8 cellular contexts compared by ENCODE assay signal in genomic region chr17:76384987-76385891, GRCh38. TPM values are rescaled to one million over a fixed set of nuclear protein-coding genes. Genes with fewer than 3 reads are reported as not detected.
A peak's percentile ranks its signal among the peaks of the same experiment; 100 is the strongest.
DNase-seq lines count a peak whose midpoint lies in the region; ATAC-seq and TF ChIP-seq lines count a peak whose summit lies in the region.

No MANE protein-coding gene starts in this region.

- H3K27me3 ChIP-seq in CD8-positive, alpha-beta T cell (ENCODE audit: insufficient read depth, low read length) = no peaks in the 10 kb centered on the region
- no peaks in the 10 kb centered on the region for H3K27me3 ChIP-seq in naive thymus-derived CD4-positive, alpha-beta T cell (ENCODE audit: control insufficient read depth in 2 of 2, insufficient read depth in 2 of 2, low read length in 2 of 2)
- H3K27me3 ChIP-seq in upper lobe of right lung = no peaks in the 10 kb centered on the region

- peaks cover 13% of the 10 kb centered on the region for H3K4me1 Mint-ChIP-seq in CD8-positive, alpha-beta T cell (ENCODE audit: low read depth)
- H3K4me1 Mint-ChIP-seq in activated CD8-positive, alpha-beta memory T cell treated with anti-CD3 and anti-CD28 coated beads, Interleukin-2, amount 10 ng/mL, durations not matched to agents 7 days and 5 days = peaks cover 17% of the 10 kb centered on the region
- peaks cover 4 to 17% (median 11%) of the 10 kb centered on the region in 7 donors for H3K4me1 Mint-ChIP-seq in naive thymus-derived CD4-positive, alpha-beta T cell

- POLR2A ChIA-PET in CD8-positive, alpha-beta T cell (lab: Charles Lee) = interaction anchor here (0.8 to 6.7 kb wide), 7 partner anchors 7 to 279 kb away, joined by 3 to 51 read pairs (median 5); partner anchors contain the start of gene PRPSAP1
- POLR2A ChIA-PET in naive thymus-derived CD4-positive, alpha-beta T cell (lab: Charles Lee) = interaction anchor here (0.7 to 2.3 kb wide), 12 partner anchors 32 to 632 kb away, joined by 3 to 8 read pairs (median 3); partner anchors contain the start of genes EXOC7, PRPSAP1 and UBE2O

- DNase-seq in CD8-positive, alpha-beta T cell = peak in 5 of 7 experiments; percentile 10 to 51 (median 31)
- peak; percentile 50 for DNase-seq in activated CD8-positive, alpha-beta memory T cell treated with anti-CD3 and anti-CD28 coated beads, Interleukin-2, amount 10 ng/mL, durations not matched to agents 7 days and 5 days
- DNase-seq in erythroblast (lab: John Stamatoyannopoulos, UW) (peak; percentile 89 to 90), upper lobe of right lung (peak; percentile 74), NCI-H524 (lab: John Stamatoyannopoulos, UW) (no peak), NCI-H446 (lab: John Stamatoyannopoulos, UW) (no peak)
- DNase-seq in naive thymus-derived CD4-positive, alpha-beta T cell = peak in 6 of 9 donors; percentile 9 to 68 (median 28)

- CTCF ChIA-PET in CD8-positive, alpha-beta T cell (lab: Charles Lee) = interaction anchor here (0.8 to 8.0 kb wide), 22 partner anchors 9 to 1036 kb away, joined by 3 to 79 read pairs (median 5); partner anchors contain the start of genes PRPSAP1, QRICH2 and WBP2
- CTCF ChIA-PET in activated CD8-positive, alpha-beta memory T cell treated with anti-CD3 and anti-CD28 coated beads, Interleukin-2, amount 10 ng/mL, durations not matched to agents 7 days and 5 days (lab: Charles Lee) = interaction anchor here (0.7 to 11.1 kb wide), 38 partner anchors 9 to 384 kb away, joined by 3 to 158 read pairs (median 4); partner anchors contain the start of genes EXOC7, PRPSAP1, QRICH2 and RHBDF2
- CTCF ChIA-PET in naive thymus-derived CD4-positive, alpha-beta T cell (lab: Charles Lee) = interaction anchor here (0.6 to 3.1 kb wide), 11 partner anchors 12 to 714 kb away, joined by 3 to 18 read pairs (median 4); partner anchors contain the start of gene QRICH2

- H3K9me3 ChIP-seq in CD8-positive, alpha-beta T cell (ENCODE audit: low read length) = no peaks in the 10 kb centered on the region
- no peaks in the 10 kb centered on the region for H3K9me3 ChIP-seq in KOPT-K1 (ENCODE audit: insufficient read depth, low read length, poor library complexity, severe bottlenecking)
- H3K9me3 ChIP-seq in naive thymus-derived CD4-positive, alpha-beta T cell (ENCODE audit: control insufficient read depth in 2 of 3, low read length in 3 of 3) = no peaks in the 10 kb centered on the region
- no peaks in the 10 kb centered on the region for H3K9me3 ChIP-seq in upper lobe of right lung

- peaks cover 2% of the 10 kb centered on the region for H3K27me3 Mint-ChIP-seq in CD8-positive, alpha-beta T cell (ENCODE audit: low read depth)
- H3K27me3 Mint-ChIP-seq in activated CD8-positive, alpha-beta memory T cell treated with anti-CD3 and anti-CD28 coated beads, Interleukin-2, amount 10 ng/mL, durations not matched to agents 7 days and 5 days = no peaks in the 10 kb centered on the region
- no peaks in the 10 kb centered on the region for H3K27me3 Mint-ChIP-seq in naive thymus-derived CD4-positive, alpha-beta T cell

- no peak overlapping the region for H3K27ac Mint-ChIP-seq in CD8-positive, alpha-beta T cell
- H3K27ac Mint-ChIP-seq in activated CD8-positive, alpha-beta memory T cell treated with anti-CD3 and anti-CD28 coated beads, Interleukin-2, amount 10 ng/mL, durations not matched to agents 7 days and 5 days = no peak overlapping the region
- no peak overlapping the region for H3K27ac Mint-ChIP-seq in naive thymus-derived CD4-positive, alpha-beta T cell

- H3K36me3 ChIP-seq in CD8-positive, alpha-beta T cell (ENCODE audit: insufficient read depth, low read length) = no peaks in the 10 kb centered on the region
- H3K36me3 ChIP-seq in KOPT-K1 (ENCODE audit: insufficient read depth, low read length) = peaks cover 15% of the 10 kb centered on the region
- H3K36me3 ChIP-seq in naive thymus-derived CD4-positive, alpha-beta T cell (ENCODE audit: control insufficient read depth in 2 of 3, insufficient read depth in 3 of 3, low read length in 3 of 3) = peaks cover 0 to 6% (median 0%) of the 10 kb centered on the region in 3 experiments
- no peaks in the 10 kb centered on the region for H3K36me3 ChIP-seq in upper lobe of right lung

- peak; percentile 13 for ATAC-seq in CD8-positive, alpha-beta T cell
- no peak for ATAC-seq in activated CD8-positive, alpha-beta memory T cell treated with anti-CD3 and anti-CD28 coated beads, Interleukin-2, amount 10 ng/mL, durations not matched to agents 7 days and 5 days
- ATAC-seq in naive thymus-derived CD4-positive, alpha-beta T cell = peak; percentile 36
- ATAC-seq in upper lobe of right lung = peak; percentile 3

- peak; percentile 91 for TF ChIP-seq CTCF in CD8-positive, alpha-beta T cell (IDR thresholded peaks at IDR 0.05)
- no peak for TF ChIP-seq CTCF in upper lobe of right lung (IDR thresholded peaks at IDR 0.05)

- peaks cover 3% of the 10 kb centered on the region for H3K36me3 Mint-ChIP-seq in CD8-positive, alpha-beta T cell
- peaks cover 2% of the 10 kb centered on the region for H3K36me3 Mint-ChIP-seq in activated CD8-positive, alpha-beta memory T cell treated with anti-CD3 and anti-CD28 coated beads, Interleukin-2, amount 10 ng/mL, durations not matched to agents 7 days and 5 days
- H3K36me3 Mint-ChIP-seq in naive thymus-derived CD4-positive, alpha-beta T cell = peaks cover 0 to 6% (median 0%) of the 10 kb centered on the region in 5 donors

- H3K4me3 Mint-ChIP-seq in CD8-positive, alpha-beta T cell = peak overlapping the region; percentile 70
- H3K4me3 Mint-ChIP-seq in activated CD8-positive, alpha-beta memory T cell treated with anti-CD3 and anti-CD28 coated beads, Interleukin-2, amount 10 ng/mL, durations not matched to agents 7 days and 5 days = peak overlapping the region; percentile 57
- peak overlapping the region; percentile 39 to 93 (median 71) for H3K4me3 Mint-ChIP-seq in naive thymus-derived CD4-positive, alpha-beta T cell

- H3K4me3 ChIP-seq in CD8-positive, alpha-beta T cell (ENCODE audit: low read depth, low read length) = peak overlapping the region; percentile 69
- H3K4me3 ChIP-seq in naive thymus-derived CD4-positive, alpha-beta T cell (ENCODE audit: low read length) = peak overlapping the region; percentile 63
- H3K4me3 ChIP-seq in upper lobe of right lung = peak overlapping the region; percentile 68

- intact Hi-C loops in CD8-positive, alpha-beta T cell (cut with DNase I, micrococcal nuclease) = loop anchor here (1.0 to 10.0 kb wide), 3 partner anchors 31 to 280 kb away; partner anchors contain the start of genes EXOC7 (in 1 of the 2) and PRPSAP1 (in 1 of the 2)
- intact Hi-C loops in naive thymus-derived CD4-positive, alpha-beta T cell (cut with micrococcal nuclease) = loop anchor here (1.0 to 2.0 kb wide), 5 partner anchors 14 to 82 kb away; partner anchors contain the start of genes UBE2O (in 2 of the 2) and PRPSAP1 (in 1 of the 2)
- intact Hi-C loops in upper lobe of right lung (cut with DNase I) = no loop called here

- no peak overlapping the region for H3K27ac ChIP-seq in CD8-positive, alpha-beta T cell (ENCODE audit: low read depth, low read length)
- H3K27ac ChIP-seq in KOPT-K1 (ENCODE audit: low read depth, low read length, poor library complexity, severe bottlenecking) = peak overlapping the region; percentile 49
- H3K27ac ChIP-seq in naive thymus-derived CD4-positive, alpha-beta T cell (ENCODE audit: low read depth, low read length) = no peak overlapping the region
- H3K27ac ChIP-seq in upper lobe of right lung = peak overlapping the region; percentile 65

- peaks cover 32% of the 10 kb centered on the region for H3K4me1 ChIP-seq in CD8-positive, alpha-beta T cell (ENCODE audit: insufficient read depth, low read length)
- peaks cover 0 to 15% of the 10 kb centered on the region in 2 donors for H3K4me1 ChIP-seq in naive thymus-derived CD4-positive, alpha-beta T cell (ENCODE audit: control insufficient read depth in 2 of 2, insufficient read depth in 2 of 2, low read length in 2 of 2)
- peaks cover 33% of the 10 kb centered on the region for H3K4me1 ChIP-seq in upper lobe of right lung

- no peaks in the 10 kb centered on the region for H3K9me3 Mint-ChIP-seq in CD8-positive, alpha-beta T cell
- no peaks in the 10 kb centered on the region for H3K9me3 Mint-ChIP-seq in activated CD8-positive, alpha-beta memory T cell treated with anti-CD3 and anti-CD28 coated beads, Interleukin-2, amount 10 ng/mL, durations not matched to agents 7 days and 5 days (ENCODE audit: low read depth)
- H3K9me3 Mint-ChIP-seq in naive thymus-derived CD4-positive, alpha-beta T cell = peaks cover 0 to 1% (median 0%) of the 10 kb centered on the region in 11 donors

- TF ChIP-seq POLR2A in erythroblast (IDR thresholded peaks at IDR 0.05; ENCODE audit: low read length) = no peak

RNA-seq across cellular contexts. Expression of gene SPHK1, which starts 0.8 kb away (rescaled TPM):
- 1 to 10 TPM; 2.0 to 2.6 TPM for total RNA-seq in CD8-positive, alpha-beta T cell
- total RNA-seq in activated CD8-positive, alpha-beta memory T cell treated with anti-CD3 and anti-CD28 coated beads, Interleukin-2, amount 10 ng/mL, durations not matched to agents 7 days and 5 days = 1 to 10 TPM; 5.4 to 8.4 TPM
- 10 to 100 TPM in 1 of 5 experiments, 1 to 10 TPM in 2, under 1 TPM in 2; 0.43 to 14.1 (median 1.9) TPM for total RNA-seq in naive thymus-derived CD4-positive, alpha-beta T cell
- under 1 TPM; 0.45 to 0.46 TPM for polyA plus RNA-seq in naive thymus-derived CD4-positive, alpha-beta T cell
- 8.5 TPM for total RNA-seq in upper lobe of right lung

RNA-seq across cellular contexts. Expression of gene PRPSAP1, which starts 31.5 kb away (rescaled TPM):
- 10 to 100 TPM; 10.5 to 12.5 TPM for total RNA-seq in CD8-positive, alpha-beta T cell
- total RNA-seq in activated CD8-positive, alpha-beta memory T cell treated with anti-CD3 and anti-CD28 coated beads, Interleukin-2, amount 10 ng/mL, durations not matched to agents 7 days and 5 days = 10 to 100 TPM; 63.9 to 64.7 TPM
- 10 to 100 TPM; 19.6 to 55.9 (median 45.8) TPM for total RNA-seq in naive thymus-derived CD4-positive, alpha-beta T cell
- 10 to 100 TPM; 53.3 to 59.1 TPM for polyA plus RNA-seq in naive thymus-derived CD4-positive, alpha-beta T cell
- total RNA-seq in upper lobe of right lung = 60.2 TPM

Comparison
In these comparisons a context has a peak if more than half of its experiments do, and no peak if none do; other contexts are left out.
1. DNase-seq: peak in CD8-positive, alpha-beta T cell (5 of 7), activated CD8-positive, alpha-beta memory T cell treated with anti-CD3 and anti-CD28 coated beads, Interleukin-2, amount 10 ng/mL, durations not matched to agents 7 days and 5 days (single experiment), erythroblast (2 of 2), naive thymus-derived CD4-positive, alpha-beta T cell (6 of 9) and upper lobe of right lung (single experiment); none in NCI-H524 (0 of 2) and NCI-H446 (0 of 2).
2. H3K27ac ChIP-seq: peak in KOPT-K1 (single experiment) and upper lobe of right lung (single experiment); none in CD8-positive, alpha-beta T cell (single experiment) and naive thymus-derived CD4-positive, alpha-beta T cell (single experiment).
3. Peak in every context shown above with its lines, with median percentiles within 50 percentile points of each other: H3K4me3 ChIP-seq and H3K4me3 Mint-ChIP-seq.